11 cellular contexts compared by ENCODE assay signal in genomic region chr6:138541793-138542481, GRCh38. TPM values are rescaled to one million over a fixed set of nuclear protein-coding genes. Genes with fewer than 3 reads are reported as not detected.
A peak's percentile ranks its signal among the peaks of the same experiment; 100 is the strongest.
DNase-seq lines count a peak whose midpoint lies in the region; ATAC-seq, FAIRE-seq and TF ChIP-seq lines count a peak whose summit lies in the region.
"Had no signal": no experiment of that assay in that cellular context is flagged by ENCODE, and none has a peak within 500 bp of the region (broad histone marks: within the 10 kb centered on the region; RNA-seq: fewer than 3 reads in every experiment).

No MANE protein-coding gene starts in this region.

- peak overlapping the region in 1 of 2 experiments; percentile 66 for H3K18ac ChIP-seq in mesenchymal stem cell (ENCODE audit: low read depth in 1 of 2, low read length in 2 of 2)

- H3K4me2 ChIP-seq in mesenchymal stem cell (ENCODE audit: low read length, poor library complexity, severe bottlenecking): no peak overlapping the region

- intact Hi-C loops in colonic mucosa (cut with DNase I) (no loop called here), upper lobe of right lung (cut with DNase I) (no loop called here)

- WGBS in mesenchymal stem cell: 85% methylated on average over 6 of the region's 6 CpGs
- WGBS in small intestine, 3 donors: 67 to 93% (median 88%) methylated on average over 6 of the region's 6 CpGs

- H3K27ac ChIP-seq in colonic mucosa: peak overlapping the region; percentile 5
- peak overlapping the region; percentile 41 for H3K27ac ChIP-seq in mesenchymal stem cell (ENCODE audit: low read length, poor library complexity, severe bottlenecking)
- H3K27ac ChIP-seq in upper lobe of right lung: peak overlapping the region; percentile 62
- H3K27ac ChIP-seq in small intestine (ENCODE audit: low read depth in 1 of 2, low read length in 1 of 2): peak overlapping the region in 1 of 2 donors; percentile 47

- H2AFZ ChIP-seq in mesenchymal stem cell (ENCODE audit: low read depth, low read length): no peak overlapping the region

- H3K9me3 ChIP-seq in colonic mucosa: no peaks in the 10 kb centered on the region
- no peaks in the 10 kb centered on the region for H3K9me3 ChIP-seq in mesenchymal stem cell (ENCODE audit: control insufficient read depth, low read length)
- H3K9me3 ChIP-seq in upper lobe of right lung: no peaks in the 10 kb centered on the region
- H3K9me3 ChIP-seq in small intestine (ENCODE audit: control insufficient read depth, low read depth): no peaks in the 10 kb centered on the region

- no peak overlapping the region for H3K23ac ChIP-seq in mesenchymal stem cell (ENCODE audit: low read length in 2 of 2)

- no peak overlapping the region for H3K9ac ChIP-seq in colonic mucosa (ENCODE audit: low read depth in 2 of 2, low read length in 2 of 2)
- H3K9ac ChIP-seq in mesenchymal stem cell (ENCODE audit: low read length): peak overlapping the region; percentile 89

- no peak for FAIRE-seq in small intestine (lab: Jason Lieb, UNC)
- FAIRE-seq: kidney had no signal

- no peak overlapping the region for H2BK15ac ChIP-seq in mesenchymal stem cell (ENCODE audit: low read depth, poor library complexity, severe bottlenecking)

- TF ChIP-seq CTCF in colonic mucosa (IDR thresholded peaks at IDR 0.05): no peak
- TF ChIP-seq CTCF in upper lobe of right lung (IDR thresholded peaks at IDR 0.05): no peak

- H3K4me1 ChIP-seq in colonic mucosa (peaks cover 5% of the 10 kb centered on the region), mesenchymal stem cell (ENCODE audit: control insufficient read depth, insufficient read depth, low read depth, low read length) (peaks cover 8% of the 10 kb centered on the region), upper lobe of right lung (peaks cover 48% of the 10 kb centered on the region), small intestine (ENCODE audit: control insufficient read depth in 2 of 2, insufficient read depth in 1 of 2, low read depth in 1 of 2, low read length in 1 of 2) (peaks cover 0 to 6% of the 10 kb centered on the region in 2 donors)

- H3K36me3 ChIP-seq in colonic mucosa: no peaks in the 10 kb centered on the region
- H3K36me3 ChIP-seq in mesenchymal stem cell (ENCODE audit: control insufficient read depth in 1 of 2, insufficient read depth in 2 of 2, low read depth in 1 of 2, low read length in 2 of 2): no peaks in the 10 kb centered on the region
- no peaks in the 10 kb centered on the region for H3K36me3 ChIP-seq in upper lobe of right lung
- no peaks in the 10 kb centered on the region for H3K36me3 ChIP-seq in small intestine (ENCODE audit: control insufficient read depth in 2 of 2, insufficient read depth in 2 of 2, low read length in 2 of 2)

- peak overlapping the region in 1 of 2 experiments; percentile 29 for H2BK12ac ChIP-seq in mesenchymal stem cell (ENCODE audit: low read length in 2 of 2)

- no peak overlapping the region for H2BK5ac ChIP-seq in mesenchymal stem cell (ENCODE audit: low read depth, low read length, poor library complexity, severe bottlenecking)

- ATAC-seq in upper lobe of right lung: no peak

- no peak overlapping the region for H2AK5ac ChIP-seq in mesenchymal stem cell (ENCODE audit: low read length, severe bottlenecking)

- H3K14ac ChIP-seq in mesenchymal stem cell (ENCODE audit: low read length in 2 of 2): no peak overlapping the region

- peaks cover 4% of the 10 kb centered on the region for H3K79me1 ChIP-seq in mesenchymal stem cell (replicated peaks; ENCODE audit: low read length, poor library complexity, severe bottlenecking)

- no peak overlapping the region for H3K4me3 ChIP-seq in colonic mucosa
- H3K4me3 ChIP-seq in mesenchymal stem cell (ENCODE audit: insufficient read depth in 1 of 2, low read depth in 1 of 2, low read length in 2 of 2): peak overlapping the region in 1 of 2 experiments; percentile 63
- H3K4me3 ChIP-seq in upper lobe of right lung: no peak overlapping the region
- no peak overlapping the region for H3K4me3 ChIP-seq in small intestine (ENCODE audit: low read depth in 1 of 2, low read length in 2 of 2)

- peak; percentile 36 for DNase-seq in NCI-H226
- DNase-seq in colonic mucosa: no peak
- DNase-seq in mesenchymal stem cell: peak; percentile 61
- no peak for DNase-seq in upper lobe of right lung
- no peak for DNase-seq in SIG-M5 (lab: John Stamatoyannopoulos, UW)
- DNase-seq in NCI-H1105 treated with DMSO at 0.1 percent for 48 hours (lab: John Stamatoyannopoulos, UW): no peak
- no peak for DNase-seq in small intestine
- DNase-seq: activated CD4-positive, alpha-beta T cell treated with anti-CD3 and anti-CD28 coated beads for 1 hour; cerebellar nuclear complex; kidney; NCI-H1092 treated with DMSO at 0.1 percent for 48 hours had no signal

- H3K4ac ChIP-seq in mesenchymal stem cell (ENCODE audit: low read depth in 1 of 2, low read length in 2 of 2): peak overlapping the region in 1 of 2 experiments; percentile 25

- H4K91ac ChIP-seq in mesenchymal stem cell (ENCODE audit: low read length): no peak overlapping the region

- no peaks in the 10 kb centered on the region for H3K27me3 ChIP-seq in colonic mucosa
- H3K27me3 ChIP-seq in mesenchymal stem cell (ENCODE audit: control insufficient read depth in 1 of 2, insufficient read depth in 1 of 2, low read length in 2 of 2): no peaks in the 10 kb centered on the region
- no peaks in the 10 kb centered on the region for H3K27me3 ChIP-seq in upper lobe of right lung
- H3K27me3 ChIP-seq in small intestine (ENCODE audit: control insufficient read depth in 2 of 2, insufficient read depth in 2 of 2, low read length in 2 of 2): no peaks in the 10 kb centered on the region

- H2BK120ac ChIP-seq in mesenchymal stem cell (ENCODE audit: low read depth, low read length): no peak overlapping the region

- H4K8ac ChIP-seq in mesenchymal stem cell (ENCODE audit: low read length): no peak overlapping the region

RNA-seq across cellular contexts. Expression of gene NHSL1, which starts 42.6 kb away (rescaled TPM):
- total RNA-seq in colonic mucosa (10 to 100 TPM; 82.8 to 94.8 TPM), upper lobe of right lung (69.5 TPM)
- polyA plus RNA-seq in mesenchymal stem cell (2013, experiment 1 of 2): 16.1 TPM
- 16.4 TPM for polyA plus RNA-seq in mesenchymal stem cell (2013, experiment 2 of 2)
- 10 to 100 TPM; 11.3 to 26.4 (median 21.3) TPM for polyA plus RNA-seq in small intestine

Comparison
In these comparisons a context has a peak if more than half of its experiments do, and no peak if none do; other contexts are left out.
1. DNase-seq: peak in NCI-H226 (single experiment) and mesenchymal stem cell (single experiment); none in colonic mucosa (single experiment), upper lobe of right lung (single experiment), SIG-M5 (single experiment), NCI-H1105 treated with DMSO at 0.1 percent for 48 hours (single experiment) and small intestine (single experiment).